ENCODE assay signal across 20 cellular contexts in genomic region chr21:42733037-42733632, GRCh38.
A peak's percentile ranks its signal among the peaks of the same experiment; 100 is the strongest.
DNase-seq lines count a peak whose midpoint lies in the region; ATAC-seq and TF ChIP-seq lines count a peak whose summit lies in the region.
"Had no signal": no experiment of that assay in that cellular context is flagged by ENCODE, and none has a peak within 500 bp of the region (broad histone marks: within the 10 kb centered on the region; RNA-seq: fewer than 3 reads in every experiment).

No MANE protein-coding gene starts in this region.

- no peaks in the 10 kb centered on the region for H3K79me1 ChIP-seq in neuronal stem cell (ENCODE audit: low read depth, low read length)

- 72% methylated on average over 7 of the region's 7 CpGs for WGBS in hepatocyte (ENCODE audit: low lambda C conversion rate, missing lambda C conversion rate)
- no CpG with 5 or more reads among the region's 7 CpGs for WGBS in neuronal stem cell (ENCODE audit: extremely low coverage in 2 of 2, insufficient read length in 2 of 2, insufficient replicate concordance in 1 of 2), 2 donors

- peaks cover 2% of the 10 kb centered on the region for H3K79me2 ChIP-seq in hepatocyte

- H3K27me3 ChIP-seq in hepatocyte (no peaks in the 10 kb centered on the region), neuronal stem cell (ENCODE audit: control insufficient read depth in 3 of 3, insufficient read depth in 3 of 3, low read depth in 1 of 3, low read length in 3 of 3) (no peaks in the 10 kb centered on the region)
- H3K27me3 ChIP-seq: adrenal gland had no signal

- no peak overlapping the region for H2BK15ac ChIP-seq in neuronal stem cell (ENCODE audit: low read length)

- H2AK5ac ChIP-seq in neuronal stem cell (ENCODE audit: low read depth, low read length), result no peak overlapping the region

- intact Hi-C loops in CD14-positive monocyte (cut with micrococcal nuclease), result no loop called here

- H3K4ac ChIP-seq in neuronal stem cell (ENCODE audit: low read length), result no peak overlapping the region

- H3K27ac Mint-ChIP-seq in CD14-positive monocyte, result peak overlapping the region in 4 of 7 donors; percentile 47 to 88 (median 81)
- H3K27ac Mint-ChIP-seq in T-helper 17 cell, result peak overlapping the region; percentile 99
- H3K27ac Mint-ChIP-seq: stimulated activated naive CD8-positive, alpha-beta T cell treated with anti-CD3 and anti-CD28 coated beads, Interleukin-15, Interleukin-2, amounts not matched to agents 100 ng/mL and 50 ng/mL, for 24 hours had no signal

- no peak overlapping the region for H3K18ac ChIP-seq in neuronal stem cell (ENCODE audit: low read length)

- no peak overlapping the region for H3K4me3 Mint-ChIP-seq in CD14-positive monocyte
- H3K4me3 Mint-ChIP-seq in T-helper 17 cell, result no peak overlapping the region
- H3K4me3 Mint-ChIP-seq: activated T-helper 17 cell treated with anti-CD3 and anti-CD28 coated beads, Interleukin-2, amount 50 U/mL, for 72 hours; nephron; stimulated activated naive CD8-positive, alpha-beta T cell treated with anti-CD3 and anti-CD28 coated beads, Interleukin-15, Interleukin-2, amounts not matched to agents 100 ng/mL and 50 ng/mL, for 24 hours had no signal

- H4K91ac ChIP-seq in neuronal stem cell (ENCODE audit: low read depth, low read length, poor library complexity), result no peak overlapping the region

- H3K9me3 ChIP-seq in T-helper 17 cell (ENCODE audit: control insufficient read depth, low read length, poor library complexity, severe bottlenecking), result no peaks in the 10 kb centered on the region
- H3K9me3 ChIP-seq in hepatocyte (ENCODE audit: low read depth), result no peaks in the 10 kb centered on the region
- peaks cover 0 to 17% of the 10 kb centered on the region in 2 donors for H3K9me3 ChIP-seq in neuronal stem cell (replicated peaks in 1 of 2; ENCODE audit: control insufficient read depth in 2 of 2, insufficient read depth in 1 of 2, low read depth in 1 of 2, low read length in 2 of 2)
- H3K9me3 ChIP-seq: adrenal gland had no signal

- no peak overlapping the region for H2BK120ac ChIP-seq in neuronal stem cell (ENCODE audit: low read depth, low read length)

- H3K23ac ChIP-seq in neuronal stem cell (ENCODE audit: low read depth, low read length, poor library complexity), result no peak overlapping the region

- H3K36me3 Mint-ChIP-seq in CD14-positive monocyte, result peaks cover 0 to 3% of the 10 kb centered on the region in 2 donors
- H3K36me3 Mint-ChIP-seq in T-helper 17 cell (ENCODE audit: low read depth), result peaks cover 8% of the 10 kb centered on the region

- no peak overlapping the region for H2BK12ac ChIP-seq in neuronal stem cell (ENCODE audit: low read length)

- no peaks in the 10 kb centered on the region for H4K20me1 ChIP-seq in hepatocyte (ENCODE audit: insufficient read depth, poor library complexity, severe bottlenecking)

- peaks cover 18% of the 10 kb centered on the region for H3K4me1 ChIP-seq in hepatocyte (ENCODE audit: insufficient read depth)
- peaks cover 4 to 14% of the 10 kb centered on the region in 2 donors for H3K4me1 ChIP-seq in neuronal stem cell (ENCODE audit: control insufficient read depth in 2 of 2, insufficient read depth in 1 of 2, low read depth in 1 of 2, low read length in 2 of 2)

- DNase-seq in CD14-positive monocyte (ENCODE audit: low spot score), result no peak
- no peak for DNase-seq in T-helper 17 cell
- no peak for DNase-seq in hepatocyte (ENCODE audit: low spot score)
- DNase-seq in neuronal stem cell (ENCODE audit: low spot score), result no peak
- DNase-seq in cerebellar cortex (ENCODE audit: low spot score), result no peak
- no peak for DNase-seq in NCI-H226
- DNase-seq in activated naive CD4-positive, alpha-beta T cell treated with Interleukin-2 at 50 U/mL for 16 hours, result no peak
- DNase-seq in coronary artery (ENCODE audit: low spot score), result no peak
- DNase-seq: ACHN; adrenal gland; CD4-positive, alpha-beta memory T cell; mammary epithelial cell; MM.1S; NCI-H187; NCI-H510A; right cardiac atrium; SHP77 treated with DMSO at 0.1 percent for 48 hours had no signal

- no peak overlapping the region for H4K8ac ChIP-seq in neuronal stem cell (ENCODE audit: low read depth, low read length)

- TF ChIP-seq CTCF in CD14-positive monocyte (IDR thresholded peaks at IDR 0.05) (no peak), hepatocyte (IDR thresholded peaks at IDR 0.05; ENCODE audit: poor library complexity) (no peak), coronary artery (IDR thresholded peaks at IDR 0.05) (no peak)

- no peak for ATAC-seq in T-helper 17 cell
- ATAC-seq: activated T-helper 17 cell treated with anti-CD3 and anti-CD28 coated beads, Interleukin-2, amount 50 U/mL, for 72 hours; right cardiac atrium had no signal

- H3K36me3 ChIP-seq in hepatocyte (replicated peaks; ENCODE audit: insufficient read depth, low read depth) (no peaks in the 10 kb centered on the region), neuronal stem cell (replicated peaks in 1 of 2; ENCODE audit: control insufficient read depth in 2 of 2, insufficient read depth in 2 of 2, low read length in 2 of 2) (peaks cover 19 to 37% of the 10 kb centered on the region in 2 donors)
- H3K36me3 ChIP-seq: adrenal gland had no signal

- no peak overlapping the region for H3K9ac ChIP-seq in neuronal stem cell (ENCODE audit: low read depth, low read length, poor library complexity)

- H2AFZ ChIP-seq in hepatocyte (no peak overlapping the region), neuronal stem cell (ENCODE audit: low read length) (peak overlapping the region; percentile 19)

- H3K9me3 Mint-ChIP-seq in CD14-positive monocyte, result peaks cover 0 to 8% (median 0%) of the 10 kb centered on the region in 7 donors

- H3K27ac ChIP-seq in hepatocyte (peak overlapping the region; percentile 91), neuronal stem cell (replicated peaks; ENCODE audit: low read length) (no peak overlapping the region), coronary artery (no peak overlapping the region)
- H3K27ac ChIP-seq: adrenal gland had no signal

- no peaks in the 10 kb centered on the region for H3K9me2 ChIP-seq in hepatocyte (replicated peaks; ENCODE audit: insufficient read depth)

- H3K4me3 ChIP-seq in hepatocyte, result no peak overlapping the region
- H3K4me3 ChIP-seq in neuronal stem cell (ENCODE audit: low read length in 2 of 2), result no peak overlapping the region
- H3K4me3 ChIP-seq in coronary artery, result no peak overlapping the region
- H3K4me3 ChIP-seq: adrenal gland had no signal

- no peak overlapping the region for H3K4me2 ChIP-seq in hepatocyte
- no peak overlapping the region for H3K4me2 ChIP-seq in neuronal stem cell (ENCODE audit: insufficient read depth, low read length, poor library complexity, severe bottlenecking)

- H3K4me1 Mint-ChIP-seq in CD14-positive monocyte, result peaks cover 52% of the 10 kb centered on the region
- peaks cover 33% of the 10 kb centered on the region for H3K4me1 Mint-ChIP-seq in T-helper 17 cell

- H3K14ac ChIP-seq in neuronal stem cell (ENCODE audit: low read length), result no peak overlapping the region

- H3K27me3 Mint-ChIP-seq in CD14-positive monocyte (ENCODE audit: low read depth in 3 of 3) (peaks cover 0 to 4% (median 3%) of the 10 kb centered on the region in 3 donors), T-helper 17 cell (no peaks in the 10 kb centered on the region)
- H3K27me3 Mint-ChIP-seq: activated T-helper 17 cell treated with anti-CD3 and anti-CD28 coated beads, Interleukin-2, amount 50 U/mL, for 72 hours; stimulated activated naive CD8-positive, alpha-beta T cell treated with anti-CD3 and anti-CD28 coated beads, Interleukin-15, Interleukin-2, amounts not matched to agents 100 ng/mL and 50 ng/mL, for 24 hours had no signal

- no peak overlapping the region for H2BK5ac ChIP-seq in neuronal stem cell (ENCODE audit: low read length)
